ENCODE assay signal across 6 cellular contexts in genomic region chr2:231178805-231179204, GRCh38. TPM values are rescaled to one million over a fixed set of nuclear protein-coding genes. Genes with fewer than 3 reads are reported as not detected.
"Had no signal": no experiment of that assay in that cellular context is flagged by ENCODE, and none has a peak within 500 bp of the region (broad histone marks: within the 10 kb centered on the region; RNA-seq: fewer than 3 reads in every experiment).

No MANE protein-coding gene starts in this region.

RNA-seq across cellular contexts. Expression of gene HTR2B, which starts 54.0 kb away (rescaled TPM):
- total RNA-seq: activated CD8-positive, alpha-beta memory T cell treated with anti-CD3 and anti-CD28 coated beads, Interleukin-2, amount 10 ng/mL, durations not matched to agents 7 days and 5 days; activated CD8-positive, alpha-beta T cell treated with anti-CD3 and anti-CD28 coated beads, Interleukin-2, amount 10 ng/mL, durations not matched to agents 7 days and 5 days; activated naive CD4-positive, alpha-beta T cell treated with anti-CD3 and anti-CD28 coated beads, Interleukin-2, amount 50 U/mL, for 72 hours; body of pancreas; mononuclear cell; progenitor cell of endocrine pancreas had no signal
